1 cellular context compared by ENCODE assay signal in the genomic region with DNA sequence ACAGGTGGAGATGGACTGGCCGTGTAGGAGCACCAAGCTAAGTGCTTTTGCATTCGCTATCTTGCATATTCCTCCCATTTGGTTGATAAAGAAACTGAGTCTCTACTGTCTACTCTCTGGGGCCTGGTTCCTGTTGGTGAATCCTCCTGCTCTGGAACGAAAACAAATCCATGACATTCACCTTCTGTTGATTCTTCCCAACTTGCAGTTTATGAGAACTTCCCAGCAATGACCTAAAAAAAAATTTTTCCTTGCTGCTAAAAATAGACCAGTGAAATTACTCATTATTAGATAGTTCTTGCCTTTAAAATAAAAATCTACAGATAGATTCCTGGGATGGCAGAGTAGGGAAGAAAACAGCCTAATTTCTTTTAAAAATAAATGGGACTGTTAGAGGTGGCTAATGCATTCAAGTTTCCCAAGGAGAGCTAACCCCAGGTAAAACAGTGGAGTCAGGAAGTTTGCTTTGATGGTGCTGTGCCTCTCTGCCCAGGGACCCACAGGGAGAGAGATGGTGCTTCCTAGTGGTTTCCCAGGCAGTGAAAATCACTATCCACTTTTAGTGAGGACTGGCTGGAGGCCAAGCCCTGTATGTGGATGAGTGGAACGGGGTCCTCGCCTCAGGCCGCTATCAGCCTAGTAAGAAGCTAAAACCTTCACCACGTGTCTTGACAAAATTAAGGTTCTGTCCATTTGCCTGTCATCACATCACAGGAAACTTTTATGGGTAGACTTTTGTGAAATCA.
TF ChIP-seq lines count a peak whose summit lies in the region.

No MANE protein-coding gene starts in this region.

TF ChIP-seq in A549, 52 proteins besides CTCF, POLR2A, EP300 and RAD21 (continued from another document):
- no peak for TF ChIP-seq HMGXB4 (CRISPR knock-in tag; IDR thresholded peaks at IDR 0.05; ENCODE audit: borderline replicate concordance)
- no peak for TF ChIP-seq HEYL (CRISPR knock-in tag; IDR thresholded peaks at IDR 0.05)
- no peak for TF ChIP-seq ESRRA (IDR thresholded peaks at IDR 0.05; ENCODE audit: borderline replicate concordance, low read length)
- no peak for TF ChIP-seq POLR2AphosphoS2 (conservative IDR thresholded peaks at IDR 0.05; ENCODE audit: low read length)
- no peak for TF ChIP-seq JUNB (IDR thresholded peaks at IDR 0.05)
- no peak for TF ChIP-seq NFE2L2 (conservative IDR thresholded peaks at IDR 0.05; ENCODE audit: low read length)
